ENCODE assay signal across 31 cellular contexts in the genomic region with DNA sequence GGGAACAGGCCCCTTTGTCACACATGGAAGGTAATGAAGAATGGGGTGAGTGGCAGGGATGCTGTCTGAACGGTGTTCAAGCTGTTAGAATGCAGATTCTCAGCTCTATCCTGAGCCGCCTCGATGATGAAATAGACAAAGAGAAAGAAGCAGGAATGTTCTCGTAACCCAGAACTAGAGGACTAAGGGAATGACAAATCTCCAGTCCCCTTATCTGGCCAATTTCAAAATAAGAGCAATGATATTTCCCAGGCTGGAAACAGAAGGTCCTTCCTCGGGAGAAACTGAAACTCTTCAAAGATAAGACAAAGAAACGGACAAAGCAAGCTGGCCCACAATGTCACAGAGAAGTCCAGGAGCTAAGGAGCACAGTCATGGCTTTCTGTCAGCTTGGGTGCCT. TPM values are rescaled to one million over a fixed set of nuclear protein-coding genes. Genes with fewer than 3 reads are reported as not detected.
"Had no signal": no experiment of that assay in that cellular context is flagged by ENCODE, and none has a peak within 500 bp of the region (broad histone marks: within the 10 kb centered on the region; RNA-seq: fewer than 3 reads in every experiment).

No MANE protein-coding gene starts in this region.

- H3K27ac ChIP-seq: adrenal gland, cardiac muscle cell, thyroid gland had no signal

- H3K36me3 ChIP-seq: adrenal gland had no signal

- H3K4me3 ChIP-seq: adrenal gland, cardiac muscle cell, thyroid gland had no signal

- ATAC-seq: activated CD4-positive, alpha-beta T cell treated with anti-CD3 and anti-CD28 coated beads for 36 hours; activated T-cell treated with anti-CD3 and anti-CD28 coated beads, Interleukin-2, amount 50 U/mL, for 4 hours; stimulated activated naive CD8-positive, alpha-beta T cell treated with anti-CD3 and anti-CD28 coated beads, Interleukin-15, Interleukin-2, amounts not matched to agents 100 U/mL and 50 U/mL, for 24 hours; WTC11 had no signal

- H3K9me3 ChIP-seq: adrenal gland, thyroid gland had no signal

- H3K4me1 ChIP-seq: adrenal gland, thyroid gland had no signal

- H3K27me3 ChIP-seq: adrenal gland, cardiac muscle cell, thyroid gland had no signal

- DNase-seq: activated CD4-positive, alpha-beta T cell treated with anti-CD3 and anti-CD28 coated beads for 36 hours; activated CD4-positive, alpha-beta T cell treated with anti-CD3 and anti-CD28 coated beads, Interleukin-2, amount 50 U/mL, for 4 hours; activated CD8-positive, alpha-beta memory T cell treated with anti-CD3 and anti-CD28 coated beads for 24 hours; activated CD8-positive, alpha-beta memory T cell treated with anti-CD3 and anti-CD28 coated beads, Interleukin-2, amount 50 U/mL, for 4 hours; activated naive CD4-positive, alpha-beta T cell; activated T-cell treated with anti-CD3 and anti-CD28 coated beads, Interleukin-2, amount 50 U/mL, for 4 hours; adrenal gland; dermis blood vessel endothelial cell; effector CD8-positive, alpha-beta T cell; erythroblast; glutamatergic neuron; hippocampal formation; posterior cingulate gyrus; stimulated activated CD4-positive, alpha-beta T cell treated with anti-CD3 and anti-CD28 coated beads, Interleukin-12 subunit alpha, Interleukin-12 subunit beta, amount 100 ng/mL, for 4 hours; stimulated activated CD4-positive, alpha-beta T cell treated with anti-CD3 and anti-CD28 coated beads, Interleukin-4, amount 100 ng/mL, for 4 hours; stimulated activated naive CD8-positive, alpha-beta T cell treated with anti-CD3 and anti-CD28 coated beads, Interleukin-15, Interleukin-2, amounts not matched to agents 100 U/mL and 50 U/mL, for 24 hours; T-helper 9 cell; thyroid gland had no signal

RNA-seq across cellular contexts. Expression of a gene that starts 29.5 kb away (rescaled TPM):
- total RNA-seq: activated CD4-positive, alpha-beta T cell treated with anti-CD3 and anti-CD28 coated beads for 36 hours; activated T-cell treated with anti-CD3 and anti-CD28 coated beads, Interleukin-2, amount 50 U/mL, for 4 hours; activated T-helper 2 cell treated with anti-CD3 and anti-CD28 coated beads, Interferon-gamma antibody, Interleukin-2, Interleukin-4, amounts not matched to agents 10 μg/mL and 5 μg/mL and 100 μg/mL, durations not matched to agents 14 hours and 24 hours and 36 hours; adrenal gland; dermis blood vessel endothelial cell; fibroblast of lung; frontal cortex; liver; mononuclear cell; myocyte; omental fat pad; skeletal muscle tissue; subcutaneous adipose tissue; T-helper 1 cell treated with Interleukin-12 subunit alpha and Interleukin-12 subunit beta and Interleukin-4 antibody, amounts not matched to agents 30 ng/mL and 1 ng/mL, for 36 hours; thyroid gland had no signal
- polyA plus RNA-seq: adrenal gland, fibroblast of lung, liver, urinary bladder had no signal
